1 cellular context compared by ENCODE assay signal in genomic region chr6:107209406-107209939, GRCh38.
A peak's percentile ranks its signal among the peaks of the same experiment; 100 is the strongest.
TF ChIP-seq lines count a peak whose summit lies in the region.

No MANE protein-coding gene starts in this region.

TF ChIP-seq in K562, 482 proteins besides CTCF, POLR2A, EP300 and RAD21 (continued from another document):
- TF ChIP-seq SFPQ (IDR thresholded peaks at IDR 0.05; ENCODE audit: low read depth, low read length), result no peak
- TF ChIP-seq DEAF1 (CRISPR knock-in tag; IDR thresholded peaks at IDR 0.05), result no peak
- peak; percentile 60 for TF ChIP-seq ZNF384 (IDR thresholded peaks at IDR 0.05; ENCODE audit: low read depth, low read length)
- TF ChIP-seq KDM1A (IDR thresholded peaks at IDR 0.05), result no peak
- TF ChIP-seq CBX1 (IDR thresholded peaks at IDR 0.05; ENCODE audit: low read depth), result no peak
- no peak for TF ChIP-seq SP2 (IDR thresholded peaks at IDR 0.05; ENCODE audit: extremely low read depth, low read depth, low read length, poor library complexity, severe bottlenecking)
